In the genomic region with DNA sequence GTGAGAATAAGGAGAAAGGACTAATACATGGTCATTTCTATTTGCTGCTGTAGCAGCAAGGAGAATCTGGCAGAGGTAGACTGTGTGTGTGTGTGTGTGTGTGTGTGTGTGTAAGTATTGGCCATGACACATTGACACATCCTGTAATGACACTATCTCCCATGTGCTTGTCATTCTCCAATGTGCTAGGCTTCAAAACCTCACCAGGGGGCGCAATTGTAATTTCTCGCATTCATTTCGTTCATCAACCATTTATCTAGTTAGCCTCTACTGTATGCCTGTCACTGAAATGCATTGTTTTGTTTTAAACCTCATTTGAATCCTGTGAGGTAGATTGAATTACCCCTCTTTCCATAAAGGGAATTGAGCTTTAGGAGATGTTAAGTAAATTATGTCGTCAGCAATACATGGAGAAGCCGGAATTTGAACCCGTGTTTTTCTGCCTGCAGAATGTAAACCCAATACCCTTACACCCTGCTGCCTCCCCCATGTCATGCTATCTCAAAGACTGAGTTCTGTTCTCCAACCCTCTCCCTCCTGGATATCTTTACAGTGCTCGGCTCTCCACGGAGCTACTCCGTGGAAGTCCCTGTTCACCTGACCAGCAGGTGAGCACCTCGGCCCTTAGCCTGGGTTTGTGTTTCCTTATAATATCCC, we compare ENCODE assay signal across 8 cellular contexts.
DNase-seq lines count a peak whose midpoint lies in the region; ATAC-seq and TF ChIP-seq lines count a peak whose summit lies in the region.

No MANE protein-coding gene starts in this region.

- no peak overlapping the region for H3K23ac ChIP-seq in mesenchymal stem cell (ENCODE audit: low read length in 2 of 2)

- 65% methylated on average over 9 of the region's 10 CpGs for WGBS in mesenchymal stem cell
- WGBS in testis, 2 donors: 49 to 56% methylated on average over 10 of the region's 10 CpGs

- H3K4me3 ChIP-seq in colonic mucosa (no peak overlapping the region), mesenchymal stem cell (ENCODE audit: insufficient read depth in 1 of 2, low read depth in 1 of 2, low read length in 2 of 2) (no peak overlapping the region), testis (no peak overlapping the region)

- TF ChIP-seq POLR2A in testis (IDR thresholded peaks at IDR 0.05): no peak

- H3K14ac ChIP-seq in mesenchymal stem cell (ENCODE audit: low read length in 2 of 2): no peak overlapping the region

- intact Hi-C loops in colonic mucosa (cut with DNase I): loop anchor here (5.0 to 10.0 kb wide), 2 partner anchors 507 to 549 kb away; no protein-coding TSS in a partner anchor
- intact Hi-C loops in testis (cut with DNase I; ENCODE audit: low total_unique reads): no loop called here

- no peak overlapping the region for H4K8ac ChIP-seq in mesenchymal stem cell (ENCODE audit: low read length)

- H2BK5ac ChIP-seq in mesenchymal stem cell (ENCODE audit: low read depth, low read length, poor library complexity, severe bottlenecking): no peak overlapping the region

- no peak overlapping the region for H2BK120ac ChIP-seq in mesenchymal stem cell (ENCODE audit: low read depth, low read length)

- H3K27me3 ChIP-seq in colonic mucosa (no peaks in the 10 kb centered on the region), mesenchymal stem cell (ENCODE audit: control insufficient read depth in 1 of 2, insufficient read depth in 1 of 2, low read length in 2 of 2) (peaks cover 4 to 8% of the 10 kb centered on the region in 2 experiments), testis (no peaks in the 10 kb centered on the region)

- no peak overlapping the region for H3K4ac ChIP-seq in mesenchymal stem cell (ENCODE audit: low read depth in 1 of 2, low read length in 2 of 2)

- H4K91ac ChIP-seq in mesenchymal stem cell (ENCODE audit: low read length): no peak overlapping the region

- H2AFZ ChIP-seq in mesenchymal stem cell (ENCODE audit: low read depth, low read length): no peak overlapping the region

- DNase-seq in G401 (ENCODE audit: low spot score) (peak; percentile 81), HCEC 1CT (peak; percentile 54), NCI-H2029 treated with DMSO at 0.1 percent for 48 hours (lab: John Stamatoyannopoulos, UW) (peak; percentile 4), UCSD-AML1 (lab: John Stamatoyannopoulos, UW; ENCODE audit: unreplicated experiment) (peak; percentile 20), colonic mucosa (peak; percentile 43), mesenchymal stem cell (peak; percentile 67), testis (peak; percentile 61)

- H3K79me1 ChIP-seq in mesenchymal stem cell (replicated peaks; ENCODE audit: low read length, poor library complexity, severe bottlenecking): no peaks in the 10 kb centered on the region

- H3K9ac ChIP-seq in colonic mucosa (ENCODE audit: low read depth in 2 of 2, low read length in 2 of 2) (no peak overlapping the region), mesenchymal stem cell (ENCODE audit: low read length) (no peak overlapping the region)

- no peak overlapping the region for H2BK12ac ChIP-seq in mesenchymal stem cell (ENCODE audit: low read length in 2 of 2)

- H3K27ac ChIP-seq in colonic mucosa (no peak overlapping the region), mesenchymal stem cell (ENCODE audit: low read length, poor library complexity, severe bottlenecking) (no peak overlapping the region), testis (no peak overlapping the region)

- ATAC-seq in GM19324 (IDR thresholded peaks at IDR 0.05; ENCODE audit: low FRiP score, unreplicated experiment): no peak

- no peaks in the 10 kb centered on the region for H3K9me3 ChIP-seq in colonic mucosa
- no peaks in the 10 kb centered on the region for H3K9me3 ChIP-seq in mesenchymal stem cell (ENCODE audit: control insufficient read depth, low read length)
- no peaks in the 10 kb centered on the region for H3K9me3 ChIP-seq in testis

- in situ Hi-C loops in G401 (cut with HindIII; ENCODE audit: low sequenced_read_pairs): no loop called here

- H3K4me2 ChIP-seq in mesenchymal stem cell (ENCODE audit: low read length, poor library complexity, severe bottlenecking): no peak overlapping the region

- H3K36me3 ChIP-seq in colonic mucosa (no peaks in the 10 kb centered on the region), mesenchymal stem cell (ENCODE audit: control insufficient read depth in 1 of 2, insufficient read depth in 2 of 2, low read depth in 1 of 2, low read length in 2 of 2) (no peaks in the 10 kb centered on the region), testis (ENCODE audit: low read depth, missing control alignments) (no peaks in the 10 kb centered on the region)

- no peak overlapping the region for H3K18ac ChIP-seq in mesenchymal stem cell (ENCODE audit: low read depth in 1 of 2, low read length in 2 of 2)

- H2AK5ac ChIP-seq in mesenchymal stem cell (ENCODE audit: low read length, severe bottlenecking): no peak overlapping the region

- no peak overlapping the region for H2BK15ac ChIP-seq in mesenchymal stem cell (ENCODE audit: low read depth, poor library complexity, severe bottlenecking)

- H3K4me1 ChIP-seq in colonic mucosa: no peaks in the 10 kb centered on the region
- H3K4me1 ChIP-seq in mesenchymal stem cell (ENCODE audit: control insufficient read depth, insufficient read depth, low read depth, low read length): no peaks in the 10 kb centered on the region
- H3K4me1 ChIP-seq in testis: no peaks in the 10 kb centered on the region

- peak; percentile 48 for TF ChIP-seq CTCF in colonic mucosa (IDR thresholded peaks at IDR 0.05)
- peak; percentile 30 to 74 (median 66) for TF ChIP-seq CTCF in testis (IDR thresholded peaks at IDR 0.05)

Comparison
In these comparisons a context has a peak if more than half of its experiments do, and no peak if none do; other contexts are left out.
1. DNase-seq: peak in every context shown above with its lines; median percentile 81 in G401; 67 in mesenchymal stem cell; 61 in testis; 54 in HCEC 1CT; 43 in colonic mucosa; 20 in UCSD-AML1; 4 in NCI-H2029 treated with DMSO at 0.1 percent for 48 hours.